ENCODE assay signal across 1 cellular context in the genomic region with DNA sequence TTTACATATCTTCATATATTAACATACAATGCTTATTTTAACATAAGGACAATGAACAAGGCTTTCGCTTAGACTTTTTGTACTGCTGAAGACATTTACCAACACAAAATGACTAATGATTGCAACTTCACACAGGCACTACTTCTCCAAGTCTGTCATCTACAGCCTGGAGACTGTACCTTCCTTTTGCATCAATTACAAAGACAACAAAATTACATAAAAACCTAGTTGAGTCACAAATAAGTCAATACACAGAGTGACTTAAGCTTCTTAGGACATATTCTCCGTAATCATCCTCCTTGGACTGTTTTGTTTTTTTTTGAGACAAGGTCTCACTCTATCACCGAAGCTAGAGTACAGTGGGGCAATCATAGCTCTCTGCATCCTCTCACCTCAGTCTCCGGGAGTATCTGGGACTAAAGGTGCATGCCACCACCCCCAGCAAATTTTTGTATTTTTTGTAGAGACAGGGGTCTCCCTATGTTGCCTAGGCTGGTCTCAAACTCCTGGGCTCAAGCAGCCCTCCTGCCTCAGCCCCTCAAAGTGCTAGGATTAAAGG.
A peak's percentile ranks its signal among the peaks of the same experiment; 100 is the strongest.
TF ChIP-seq lines count a peak whose summit lies in the region.

No MANE protein-coding gene starts in this region.

TF ChIP-seq in HEK293, 187 proteins besides CTCF, POLR2A, EP300 and RAD21 (continued from another document):
- TF ChIP-seq ZBTB6 (tag by site-specific recombination; IDR thresholded peaks at IDR 0.05) = peak; percentile 34; the same call in 1 of the 2 replicates
